25 cellular contexts compared by ENCODE assay signal in the genomic region with DNA sequence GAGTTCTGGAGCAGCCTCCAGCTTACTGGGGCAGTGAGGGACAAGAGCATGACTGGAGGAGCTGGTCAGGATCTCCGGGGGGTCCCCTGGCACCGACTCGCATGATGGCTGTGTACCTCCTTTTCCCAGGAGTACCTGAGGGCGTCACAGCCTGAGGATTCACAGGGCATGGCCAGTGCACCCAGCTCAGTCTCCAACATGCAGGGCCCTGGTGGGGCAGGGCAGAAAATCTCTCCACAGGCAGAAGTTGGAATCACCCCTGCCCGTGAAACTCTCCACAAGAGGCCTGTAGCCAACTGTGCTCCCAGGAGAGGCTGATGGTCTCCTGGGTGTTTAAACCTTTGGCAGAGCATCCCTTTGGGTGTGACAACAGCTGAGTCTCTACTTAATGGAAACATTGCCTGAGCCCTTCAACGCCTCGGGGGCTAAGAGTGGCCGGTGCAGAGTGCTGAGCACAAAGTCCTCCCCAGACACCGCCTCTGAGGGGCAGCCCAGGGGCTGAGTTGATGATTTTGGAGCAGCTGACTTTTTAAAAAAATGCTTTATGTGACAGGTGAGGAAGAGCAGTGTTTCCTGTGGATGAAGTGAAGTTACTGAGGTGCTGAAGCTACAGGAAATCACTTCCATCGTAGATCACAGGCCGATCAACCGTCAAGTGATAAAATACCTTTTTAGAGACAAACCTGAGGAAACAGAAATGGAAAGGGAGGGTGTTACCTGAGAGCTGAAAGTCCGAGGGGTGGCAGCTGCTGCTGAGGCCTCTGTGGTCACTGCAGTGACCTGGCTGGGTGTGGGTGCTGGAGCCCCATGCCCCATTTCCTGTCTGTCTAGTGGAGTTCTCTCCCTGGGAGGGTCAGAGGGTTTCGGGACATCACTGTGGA. TPM values are rescaled to one million over a fixed set of nuclear protein-coding genes. Genes with fewer than 3 reads are reported as not detected.
"Had no signal": no experiment of that assay in that cellular context is flagged by ENCODE, and none has a peak within 500 bp of the region (broad histone marks: within the 10 kb centered on the region; RNA-seq: fewer than 3 reads in every experiment).

No MANE protein-coding gene starts in this region.

- FAIRE-seq: endothelial cell of umbilical vein, small intestine had no signal

- H3K9me3 Mint-ChIP-seq: activated T-cell treated with anti-CD3 and anti-CD28 coated beads, Interleukin-2, amount 50 U/mL, for 72 hours; memory B cell; naive B cell; stimulated activated naive CD8-positive, alpha-beta T cell treated with anti-CD3 and anti-CD28 coated beads, Interleukin-15, amount 100 ng/mL, for 72 hours had no signal

- H3K79me2 ChIP-seq: parathyroid adenoma had no signal

- H3K27ac ChIP-seq: ascending aorta, breast epithelium, esophagus squamous epithelium, parathyroid adenoma, right lobe of liver, suprapubic skin, vagina had no signal

- ATAC-seq: activated T-cell treated with anti-CD3 and anti-CD28 coated beads, Interleukin-2, amount 50 U/mL, for 72 hours; left ventricle myocardium superior; mucosa of descending colon; stimulated activated naive CD8-positive, alpha-beta T cell treated with anti-CD3 and anti-CD28 coated beads, Interleukin-15, amount 100 ng/mL, for 72 hours had no signal

- DNase-seq: activated CD4-positive, alpha-beta T cell treated with anti-CD3 and anti-CD28 coated beads for 48 hours; activated CD4-positive, CD25-positive, alpha-beta regulatory T cell; activated CD8-positive, alpha-beta memory T cell treated with anti-CD3 and anti-CD28 coated beads, Interleukin-2, amount 50 U/mL, for 4 hours; activated gamma-delta T cell treated with Interleukin-2 at 50 U/mL for 16 hours; activated T-cell treated with anti-CD3 and anti-CD28 coated beads, Interleukin-2, amount 50 U/mL, for 72 hours; cerebellar nuclear complex; effector CD4-positive, alpha-beta T cell; esophagus squamous epithelium; left ventricle myocardium superior; mucosa of descending colon; naive B cell; right lobe of liver; small intestine; stimulated activated CD4-positive, alpha-beta T cell treated with anti-CD3 and anti-CD28 coated beads, Interleukin-15, amount 100 ng/mL, for 24 hours; stimulated activated CD4-positive, alpha-beta T cell treated with anti-CD3 and anti-CD28 coated beads, Interleukin-2, amount 100 ng/mL, for 48 hours; stimulated activated naive CD8-positive, alpha-beta T cell treated with anti-CD3 and anti-CD28 coated beads, Interleukin-15, amount 100 ng/mL, for 72 hours; T1000; trophoblast cell had no signal

- H3K4me3 ChIP-seq: ascending aorta, breast epithelium, esophagus squamous epithelium, mucosa of descending colon, right lobe of liver, suprapubic skin, vagina had no signal

- H3K9ac ChIP-seq: parathyroid adenoma had no signal

- H3K9me3 ChIP-seq: ascending aorta, breast epithelium, esophagus squamous epithelium, mucosa of descending colon, right lobe of liver, suprapubic skin, vagina had no signal

- H3K27ac Mint-ChIP-seq: activated T-cell treated with anti-CD3 and anti-CD28 coated beads, Interleukin-2, amount 50 U/mL, for 72 hours; memory B cell; stimulated activated naive CD8-positive, alpha-beta T cell treated with anti-CD3 and anti-CD28 coated beads, Interleukin-15, amount 100 ng/mL, for 72 hours had no signal

- H2AFZ ChIP-seq: parathyroid adenoma had no signal

- H3K4me3 Mint-ChIP-seq: activated T-cell treated with anti-CD3 and anti-CD28 coated beads, Interleukin-2, amount 50 U/mL, for 72 hours; memory B cell; naive B cell; stimulated activated naive CD8-positive, alpha-beta T cell treated with anti-CD3 and anti-CD28 coated beads, Interleukin-15, amount 100 ng/mL, for 72 hours had no signal

- H3K4me1 Mint-ChIP-seq: memory B cell had no signal

- H3K27me3 ChIP-seq: ascending aorta, breast epithelium, esophagus squamous epithelium, right lobe of liver, suprapubic skin, vagina had no signal

- H3K4me1 ChIP-seq: ascending aorta, breast epithelium, parathyroid adenoma, right lobe of liver had no signal

- H3K27me3 Mint-ChIP-seq: memory B cell; naive B cell; stimulated activated naive CD8-positive, alpha-beta T cell treated with anti-CD3 and anti-CD28 coated beads, Interleukin-15, amount 100 ng/mL, for 72 hours had no signal

RNA-seq across cellular contexts. Expression of a gene that starts 21.9 kb away (rescaled TPM):
- total RNA-seq: endothelial cell of umbilical vein had no signal
- polyA plus RNA-seq: endothelial cell of umbilical vein had no signal

RNA-seq across cellular contexts. Expression of a gene that starts 35.1 kb away (rescaled TPM):
- total RNA-seq: ascending aorta, breast epithelium, endothelial cell of umbilical vein, esophagus squamous epithelium, left ventricle myocardium superior, suprapubic skin, vagina had no signal
- polyA plus RNA-seq: endothelial cell of umbilical vein had no signal
